In genomic region chr9:5566054-5566618, GRCh38 we compare ENCODE assay signal across 12 cellular contexts. TPM values are rescaled to one million over a fixed set of nuclear protein-coding genes. Genes with fewer than 3 reads are reported as not detected.
DNase-seq lines count a peak whose midpoint lies in the region; ATAC-seq and TF ChIP-seq lines count a peak whose summit lies in the region.
"Had no signal": no experiment of that assay in that cellular context is flagged by ENCODE, and none has a peak within 500 bp of the region (broad histone marks: within the 10 kb centered on the region; RNA-seq: fewer than 3 reads in every experiment).

No MANE protein-coding gene starts in this region.

- H3K4me1 ChIP-seq in sigmoid colon = no peaks in the 10 kb centered on the region

- no peaks in the 10 kb centered on the region for H3K36me3 ChIP-seq in sigmoid colon
- H3K36me3 ChIP-seq: MG63 had no signal

- TF ChIP-seq EP300 in sigmoid colon (IDR thresholded peaks at IDR 0.05) = no peak

- H3K4me3 ChIP-seq in sigmoid colon = no peak overlapping the region
- H3K4me3 ChIP-seq: MG63 had no signal

- no peak overlapping the region for H3K4me3 Mint-ChIP-seq in activated CD8-positive, alpha-beta memory T cell treated with anti-CD3 and anti-CD28 coated beads, Interleukin-2, amount 10 ng/mL, durations not matched to agents 7 days and 5 days
- H3K4me3 Mint-ChIP-seq: immature natural killer cell had no signal

- H3K9me3 ChIP-seq in sigmoid colon = no peaks in the 10 kb centered on the region
- H3K9me3 ChIP-seq: MG63 had no signal

- H3K27ac Mint-ChIP-seq in activated CD8-positive, alpha-beta memory T cell treated with anti-CD3 and anti-CD28 coated beads, Interleukin-2, amount 10 ng/mL, durations not matched to agents 7 days and 5 days = no peak overlapping the region
- H3K27ac Mint-ChIP-seq: immature natural killer cell had no signal

- CTCF ChIA-PET in activated CD8-positive, alpha-beta memory T cell treated with anti-CD3 and anti-CD28 coated beads, Interleukin-2, amount 10 ng/mL, durations not matched to agents 7 days and 5 days (lab: Charles Lee) = no interaction called here

- intact Hi-C loops in sigmoid colon (cut with DNase I) = no loop called here

- peaks cover 13% of the 10 kb centered on the region for H3K4me1 Mint-ChIP-seq in activated CD8-positive, alpha-beta memory T cell treated with anti-CD3 and anti-CD28 coated beads, Interleukin-2, amount 10 ng/mL, durations not matched to agents 7 days and 5 days

- DNase-seq in left kidney (ENCODE audit: low read depth, low spot score) (peak; percentile 40), sigmoid colon (no peak), SW480 (ENCODE audit: low spot score) (no peak)
- no peak for DNase-seq in activated CD8-positive, alpha-beta memory T cell treated with anti-CD3 and anti-CD28 coated beads, Interleukin-2, amount 10 ng/mL, durations not matched to agents 7 days and 5 days
- DNase-seq: activated naive CD4-positive, alpha-beta T cell treated with anti-CD3 and anti-CD28 coated beads, Interleukin-2, amount 50 U/mL, for 16 hours; immature natural killer cell; MG63; nucleus accumbens had no signal

- H3K36me3 Mint-ChIP-seq in activated CD8-positive, alpha-beta memory T cell treated with anti-CD3 and anti-CD28 coated beads, Interleukin-2, amount 10 ng/mL, durations not matched to agents 7 days and 5 days = peaks cover 35% of the 10 kb centered on the region

- TF ChIP-seq CTCF in sigmoid colon (IDR thresholded peaks at IDR 0.05) = no peak

- ATAC-seq in GM18520 (IDR thresholded peaks at IDR 0.05; ENCODE audit: unreplicated experiment) (peak; percentile 75), GM21529 (IDR thresholded peaks at IDR 0.05; ENCODE audit: unreplicated experiment) (peak; percentile 65), HG03469 (IDR thresholded peaks at IDR 0.05; ENCODE audit: unreplicated experiment) (peak; percentile 52), GM19324 (IDR thresholded peaks at IDR 0.05; ENCODE audit: low FRiP score, unreplicated experiment) (no peak)
- ATAC-seq in activated CD8-positive, alpha-beta memory T cell treated with anti-CD3 and anti-CD28 coated beads, Interleukin-2, amount 10 ng/mL, durations not matched to agents 7 days and 5 days = no peak

- no peak for TF ChIP-seq POLR2A in sigmoid colon (IDR thresholded peaks at IDR 0.05)

- 83 to 93% methylated on average over 6 of the region's 6 CpGs for WGBS in sigmoid colon, 2 donors

- no peak overlapping the region for H3K27ac ChIP-seq in sigmoid colon

- no peaks in the 10 kb centered on the region for H3K27me3 ChIP-seq in sigmoid colon
- H3K27me3 ChIP-seq: MG63 had no signal

- no peaks in the 10 kb centered on the region for H3K27me3 Mint-ChIP-seq in activated CD8-positive, alpha-beta memory T cell treated with anti-CD3 and anti-CD28 coated beads, Interleukin-2, amount 10 ng/mL, durations not matched to agents 7 days and 5 days

- H3K9me3 Mint-ChIP-seq in activated CD8-positive, alpha-beta memory T cell treated with anti-CD3 and anti-CD28 coated beads, Interleukin-2, amount 10 ng/mL, durations not matched to agents 7 days and 5 days (ENCODE audit: low read depth) = peaks cover 3% of the 10 kb centered on the region

RNA-seq across cellular contexts. Expression of gene PDCD1LG2, which starts 55.8 kb away (rescaled TPM):
- total RNA-seq in sigmoid colon = 1 to 10 TPM; 1.1 to 2.8 (median 1.9) TPM
- 1 to 10 TPM in 2 of 3 donors, under 1 TPM in 1; 0.60 to 1.2 (median 1.2) TPM for polyA plus RNA-seq in sigmoid colon
- total RNA-seq in activated CD8-positive, alpha-beta memory T cell treated with anti-CD3 and anti-CD28 coated beads, Interleukin-2, amount 10 ng/mL, durations not matched to agents 7 days and 5 days = 1 to 10 TPM; 1.5 to 3.2 TPM

Comparison
In these comparisons a context has a peak if more than half of its experiments do, and no peak if none do; other contexts are left out.
1. ATAC-seq: peak in GM18520 (single experiment), GM21529 (single experiment) and HG03469 (single experiment); none in activated CD8-positive, alpha-beta memory T cell treated with anti-CD3 and anti-CD28 coated beads, Interleukin-2, amount 10 ng/mL, durations not matched to agents 7 days and 5 days (single experiment) and GM19324 (single experiment).